ENCODE assay signal across 15 cellular contexts in the genomic region with DNA sequence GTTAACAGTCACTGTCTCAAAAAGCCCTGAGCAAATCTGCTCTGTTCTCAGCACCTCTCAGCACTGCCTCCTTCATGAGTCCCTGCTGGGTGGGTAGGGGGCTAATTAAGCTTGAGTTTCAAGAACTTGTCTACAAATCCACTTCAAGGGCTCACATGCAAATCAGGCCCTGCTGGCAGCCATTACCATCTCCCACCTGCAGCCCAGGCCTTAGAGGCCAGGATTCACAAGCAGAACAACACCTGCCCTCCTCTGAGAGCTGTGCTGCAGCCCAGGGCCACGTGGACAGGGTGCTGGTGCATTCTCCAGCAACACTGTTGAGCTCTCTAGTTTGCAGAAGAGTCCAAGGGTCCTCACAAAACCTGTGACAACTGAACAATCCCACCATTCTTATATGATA.
"Had no signal": no experiment of that assay in that cellular context is flagged by ENCODE, and none has a peak within 500 bp of the region (broad histone marks: within the 10 kb centered on the region; RNA-seq: fewer than 3 reads in every experiment).

No MANE protein-coding gene starts in this region.

- H3K27me3 ChIP-seq: left lung, neutrophil, upper lobe of right lung had no signal

- H3K36me3 ChIP-seq: left lung, neutrophil, thoracic aorta, upper lobe of right lung had no signal

- H3K4me1 Mint-ChIP-seq: activated CD4-positive, alpha-beta memory T cell treated with anti-CD3 and anti-CD28 coated beads, Interleukin-2, amount 10 ng/mL, durations not matched to agents 7 days and 5 days; naive B cell had no signal

- H3K9me3 ChIP-seq: left lung, neutrophil, thoracic aorta, upper lobe of right lung had no signal

- H3K36me3 Mint-ChIP-seq: naive B cell had no signal

- H3K27ac Mint-ChIP-seq: activated CD4-positive, alpha-beta memory T cell treated with anti-CD3 and anti-CD28 coated beads, Interleukin-2, amount 10 ng/mL, durations not matched to agents 7 days and 5 days; naive B cell had no signal

- H3K4me3 ChIP-seq: left lung, thoracic aorta, upper lobe of right lung had no signal

- H3K27ac ChIP-seq: left lung, neutrophil, parathyroid adenoma, thoracic aorta, upper lobe of right lung had no signal

- H3K9me3 Mint-ChIP-seq: activated T-cell treated with anti-CD3 and anti-CD28 coated beads, Interleukin-2, amount 50 U/mL, for 4 hours had no signal

- H3K4me3 Mint-ChIP-seq: activated CD4-positive, alpha-beta memory T cell treated with anti-CD3 and anti-CD28 coated beads, Interleukin-2, amount 10 ng/mL, durations not matched to agents 7 days and 5 days; activated T-cell treated with anti-CD3 and anti-CD28 coated beads, Interleukin-2, amount 50 U/mL, for 4 hours; naive B cell had no signal

- ATAC-seq: activated T-cell treated with anti-CD3 and anti-CD28 coated beads, Interleukin-2, amount 50 U/mL, for 4 hours; esophagus mucosa; left lung; upper lobe of right lung had no signal

- DNase-seq: activated CD4-positive, alpha-beta memory T cell treated with anti-CD3 and anti-CD28 coated beads, Interleukin-2, amount 10 ng/mL, durations not matched to agents 7 days and 5 days; activated CD4-positive, alpha-beta T cell treated with anti-CD3 and anti-CD28 coated beads for 4 hours; activated effector memory CD4-positive, alpha-beta T cell treated with Interleukin-2 at 50 U/mL for 16 hours; activated naive CD4-positive, alpha-beta T cell treated with anti-CD3 and anti-CD28 coated beads, Interleukin-2, amount 50 U/mL, for 16 hours; activated T-cell treated with anti-CD3 and anti-CD28 coated beads, Interleukin-2, amount 50 U/mL, for 4 hours; left lung; mammary epithelial cell; naive B cell; stimulated activated CD4-positive, alpha-beta T cell treated with anti-CD3 and anti-CD28 coated beads, Interleukin-12 subunit alpha, Interleukin-12 subunit beta, amount 100 ng/mL, for 4 hours; stimulated activated CD4-positive, alpha-beta T cell treated with anti-CD3 and anti-CD28 coated beads, Interleukin-2, amount 100 ng/mL, for 24 hours; upper lobe of right lung had no signal

- H3K4me1 ChIP-seq: left lung, upper lobe of right lung had no signal

- H3K27me3 Mint-ChIP-seq: activated CD4-positive, alpha-beta memory T cell treated with anti-CD3 and anti-CD28 coated beads, Interleukin-2, amount 10 ng/mL, durations not matched to agents 7 days and 5 days; naive B cell had no signal
